Comparison of ENCODE assay signal across 8 cellular contexts in the genomic region with DNA sequence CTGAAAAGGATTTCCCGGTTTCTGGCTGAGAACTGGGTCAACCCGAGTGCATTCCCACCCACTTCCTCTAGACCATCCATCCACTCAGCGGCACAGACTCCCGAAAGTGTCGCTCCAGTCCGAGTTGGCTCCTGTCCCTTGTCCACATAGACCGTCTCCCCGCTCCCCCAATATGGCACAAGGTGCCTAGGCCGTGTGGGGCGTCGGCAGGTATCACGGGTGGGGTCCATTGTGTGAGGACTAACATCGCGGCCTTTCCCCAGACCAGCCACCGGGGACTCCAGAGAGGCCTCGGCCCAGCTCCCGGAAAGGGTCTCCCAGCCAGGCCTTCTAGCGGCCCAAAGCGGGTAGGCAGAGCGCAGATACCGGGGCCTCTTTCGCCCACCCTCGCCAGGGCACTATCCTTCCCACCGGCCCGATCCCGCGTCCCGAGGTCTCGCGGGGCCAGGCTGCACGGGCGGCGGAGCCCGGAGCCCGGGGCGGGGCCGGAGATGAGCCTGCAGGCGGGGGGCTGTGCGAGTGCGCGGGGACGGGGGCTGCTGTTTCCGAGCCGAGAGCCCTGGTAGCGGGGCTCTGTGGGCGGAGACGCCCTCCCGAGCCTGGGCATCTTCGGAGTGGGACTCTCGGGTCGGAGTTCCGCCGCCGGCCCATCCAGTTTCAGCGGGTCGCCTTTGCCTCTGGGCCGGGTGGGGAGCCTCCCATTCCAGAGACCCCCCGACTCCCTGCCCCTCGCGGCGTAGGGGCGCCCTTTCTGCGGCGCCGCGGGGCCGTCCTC. TPM values are rescaled to one million over a fixed set of nuclear protein-coding genes. Genes with fewer than 3 reads are reported as not detected.
DNase-seq lines count a peak whose midpoint lies in the region; ATAC-seq and TF ChIP-seq lines count a peak whose summit lies in the region.

No MANE protein-coding gene starts in this region.

- H3K9me3 ChIP-seq in duodenal mucosa (ENCODE audit: control insufficient read depth in 1 of 2, low read length in 2 of 2) (no peaks in the 10 kb centered on the region), right lobe of liver (no peaks in the 10 kb centered on the region)

- POLR2A ChIA-PET in activated CD4-positive, alpha-beta T cell treated with anti-CD3 and anti-CD28 coated beads, Interleukin-2, amount 10 ng/mL, durations not matched to agents 7 days and 5 days (lab: Charles Lee): interaction anchor here (0.9 kb wide), 1 partner anchor 20 kb away, joined by 3 read pairs; no protein-coding TSS in a partner anchor

- H3K4me1 Mint-ChIP-seq in activated CD4-positive, alpha-beta T cell treated with anti-CD3 and anti-CD28 coated beads, Interleukin-2, amount 10 ng/mL, durations not matched to agents 7 days and 5 days: peaks cover 20% of the 10 kb centered on the region

- peak; percentile 66 for TF ChIP-seq POLR2A in right lobe of liver (IDR thresholded peaks at IDR 0.05)

- H3K27ac ChIP-seq in duodenal mucosa (ENCODE audit: low read depth, low read length) (peak overlapping the region; percentile 89), right lobe of liver (peak overlapping the region; percentile 76 to 87 (median 80))

- H3K4me3 Mint-ChIP-seq in activated CD4-positive, alpha-beta T cell treated with anti-CD3 and anti-CD28 coated beads, Interleukin-2, amount 10 ng/mL, durations not matched to agents 7 days and 5 days: peak overlapping the region; percentile 77

- H3K9ac ChIP-seq in duodenal mucosa (ENCODE audit: low read depth in 1 of 2, low read length in 2 of 2): peak overlapping the region; percentile 59 to 76

- peaks cover 3% of the 10 kb centered on the region for H3K27me3 Mint-ChIP-seq in activated CD4-positive, alpha-beta T cell treated with anti-CD3 and anti-CD28 coated beads, Interleukin-2, amount 10 ng/mL, durations not matched to agents 7 days and 5 days

- WGBS in right lobe of liver (ENCODE audit: insufficient coverage, low coverage, low lambda C conversion rate, missing lambda C conversion rate): 7% methylated on average over 9 of the region's 67 CpGs

- H3K27me3 ChIP-seq in duodenal mucosa (ENCODE audit: control insufficient read depth in 1 of 2, insufficient read depth in 2 of 2, low read length in 2 of 2) (peaks cover 0 to 4% of the 10 kb centered on the region in 2 donors), right lobe of liver (no peaks in the 10 kb centered on the region)

- H3K4me3 ChIP-seq in HFF-Myc (replicated peaks; ENCODE audit: low read depth, low read length) (peak overlapping the region; percentile 54), duodenal mucosa (ENCODE audit: low read depth in 1 of 2, low read length in 2 of 2) (peak overlapping the region; percentile 71 to 90), right lobe of liver (peak overlapping the region; percentile 29 to 66 (median 52))

- H3K27ac Mint-ChIP-seq in activated CD4-positive, alpha-beta T cell treated with anti-CD3 and anti-CD28 coated beads, Interleukin-2, amount 10 ng/mL, durations not matched to agents 7 days and 5 days: peak overlapping the region; percentile 74

- intact Hi-C loops in right lobe of liver (cut with DNase I): no loop called here

- H3K36me3 ChIP-seq in duodenal mucosa (ENCODE audit: control insufficient read depth in 1 of 2, insufficient read depth in 2 of 2, low read length in 2 of 2) (no peaks in the 10 kb centered on the region), right lobe of liver (no peaks in the 10 kb centered on the region)

- H3K36me3 Mint-ChIP-seq in activated CD4-positive, alpha-beta T cell treated with anti-CD3 and anti-CD28 coated beads, Interleukin-2, amount 10 ng/mL, durations not matched to agents 7 days and 5 days (ENCODE audit: low read depth): no peaks in the 10 kb centered on the region

- TF ChIP-seq CTCF in HFF-Myc (IDR thresholded peaks at IDR 0.05; ENCODE audit: low read depth, low read length, missing control alignments) (peak; percentile 17), right lobe of liver (IDR thresholded peaks at IDR 0.05) (peak; percentile 17 to 39 (median 30))

- no peaks in the 10 kb centered on the region for H3K9me3 Mint-ChIP-seq in activated CD4-positive, alpha-beta T cell treated with anti-CD3 and anti-CD28 coated beads, Interleukin-2, amount 10 ng/mL, durations not matched to agents 7 days and 5 days

- CTCF ChIA-PET in activated CD4-positive, alpha-beta T cell treated with anti-CD3 and anti-CD28 coated beads, Interleukin-2, amount 10 ng/mL, durations not matched to agents 7 days and 5 days (lab: Charles Lee): interaction anchor here (0.5 to 2.1 kb wide), 3 partner anchors 13 to 108 kb away, joined by 4 to 7 read pairs (median 4); no protein-coding TSS in a partner anchor

- DNase-seq in Daoy (ENCODE audit: low read depth) (peak; percentile 80), HFF-Myc (ENCODE audit: extremely low read depth, low read depth) (no peak), NCI-H226 (peak; percentile 77), right lobe of liver (peak in 2 of 3 donors; percentile 54 to 64)
- peak; percentile 66 for DNase-seq in activated CD4-positive, alpha-beta T cell treated with anti-CD3 and anti-CD28 coated beads, Interleukin-2, amount 10 ng/mL, durations not matched to agents 7 days and 5 days
- peak; percentile 12 to 39 for DNase-seq in stimulated activated CD8-positive, alpha-beta memory T cell treated with anti-CD3 and anti-CD28 coated beads, Interleukin-2, amount 100 ng/mL, for 48 hours (ENCODE audit: low read depth in 2 of 2)

- peaks cover 7 to 8% of the 10 kb centered on the region in 2 donors for H3K4me1 ChIP-seq in duodenal mucosa (ENCODE audit: control insufficient read depth in 1 of 2, insufficient read depth in 2 of 2, low read length in 2 of 2)
- peaks cover 0 to 4% (median 3%) of the 10 kb centered on the region in 4 donors for H3K4me1 ChIP-seq in right lobe of liver

- peak; percentile 63 to 76 (median 66) for ATAC-seq in right lobe of liver
- no peak for ATAC-seq in HG02981 (IDR thresholded peaks at IDR 0.05; ENCODE audit: unreplicated experiment)

RNA-seq across cellular contexts. Expression of gene SERPINH1, which starts 21.1 kb away (rescaled TPM):
- total RNA-seq in Daoy (2014; rRNA removed; shearing (Covaris generic)): 300 and 415 TPM in 2 replicates
- total RNA-seq in activated CD4-positive, alpha-beta T cell treated with anti-CD3 and anti-CD28 coated beads, Interleukin-2, amount 10 ng/mL, durations not matched to agents 7 days and 5 days: 10 to 100 TPM; 11.3 to 11.9 TPM
- total RNA-seq in right lobe of liver: 10 to 100 TPM; 14.6 to 44.3 (median 33.8) TPM

RNA-seq across cellular contexts. Expression of gene GDPD5, which starts 57.4 kb away (rescaled TPM):
- 2.6 and 3.7 TPM in 2 replicates for total RNA-seq in Daoy (2014; rRNA removed; shearing (Covaris generic))
- total RNA-seq in activated CD4-positive, alpha-beta T cell treated with anti-CD3 and anti-CD28 coated beads, Interleukin-2, amount 10 ng/mL, durations not matched to agents 7 days and 5 days: 10 to 100 TPM; 55.8 to 62.3 TPM
- 10 to 100 TPM in 1 of 6 experiments, 1 to 10 TPM in 5; 2.0 to 10.7 (median 4.1) TPM for total RNA-seq in right lobe of liver

Comparison
In these comparisons a context has a peak if more than half of its experiments do, and no peak if none do; other contexts are left out.
1. RNA of gene GDPD5, which starts 57.4 kb away (total RNA-seq): 55.8 to 62.3 TPM in activated CD4-positive, alpha-beta T cell treated with anti-CD3 and anti-CD28 coated beads, Interleukin-2, amount 10 ng/mL, durations not matched to agents 7 days and 5 days; 2.0 to 10.7 TPM in right lobe of liver and 2.6 to 3.7 TPM in Daoy; every median in the first group is over 4 times any median in the second.
2. Peak in every context shown above with its lines, with median percentiles within 50 percentile points of each other: H3K4me3 ChIP-seq.